ENCODE assay signal across 8 cellular contexts in the genomic region with DNA sequence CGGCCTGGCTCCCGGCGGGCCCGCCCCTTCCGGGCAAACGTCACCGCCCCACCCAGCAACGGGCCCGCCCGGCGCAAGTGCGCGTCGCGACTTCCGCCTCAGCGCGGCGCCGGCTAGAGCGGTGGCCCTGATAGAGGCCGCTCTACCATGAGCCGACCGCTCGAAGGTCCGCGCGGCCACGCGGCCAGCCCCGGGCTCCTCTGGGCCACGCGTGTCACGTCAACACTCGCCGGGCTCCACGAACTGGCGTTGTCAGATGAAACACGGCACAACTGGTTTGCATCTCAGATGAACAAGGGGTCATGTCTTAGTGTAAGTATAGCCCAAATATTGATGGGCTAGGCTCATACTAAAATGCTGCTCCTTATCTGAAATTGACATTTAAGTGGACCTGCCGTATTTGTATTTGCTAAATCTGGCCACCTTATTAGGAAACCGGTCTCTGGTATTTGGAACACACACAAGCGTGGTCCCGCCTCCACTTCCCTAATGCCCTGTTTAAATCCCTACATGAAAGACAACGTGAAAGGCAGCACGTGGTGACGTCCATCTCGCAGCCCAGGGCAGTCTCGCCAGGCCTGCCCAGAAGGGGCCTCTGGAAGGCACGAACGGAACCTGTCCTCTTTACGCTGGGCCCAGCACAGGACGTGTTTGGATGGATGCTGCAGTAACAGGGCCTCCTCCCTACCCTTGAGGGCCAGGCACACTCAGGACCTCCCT. TPM values are rescaled to one million over a fixed set of nuclear protein-coding genes. Genes with fewer than 3 reads are reported as not detected.
DNase-seq lines count a peak whose midpoint lies in the region; ATAC-seq, FAIRE-seq and TF ChIP-seq lines count a peak whose summit lies in the region.

Gene ZNF598, minus strand, starts transcription at position 31 of the 720 bp plus-strand sequence.

- peak; percentile 94 for TF ChIP-seq POLR2A in endothelial cell of umbilical vein (IDR thresholded peaks at IDR 0.05; ENCODE audit: low read depth, low read length)

- ATAC-seq in HG03520 (IDR thresholded peaks at IDR 0.05; ENCODE audit: unreplicated experiment), result peak; percentile 70

- peak within 1 kb of the TSS; percentile 92 for H3K4me2 ChIP-seq in endothelial cell of umbilical vein (ENCODE audit: insufficient read depth, low read length)

- H3K4me3 ChIP-seq in BE2C (ENCODE audit: low read depth, low read length), result peak within 1 kb of the TSS; percentile 91
- H3K4me3 ChIP-seq in endothelial cell of umbilical vein (replicated peaks in 1 of 3; ENCODE audit: insufficient read depth in 1 of 3, low read depth in 1 of 3, low read length in 3 of 3), result peak within 1 kb of the TSS; percentile 72 to 85 (median 76)

- H3K36me3 ChIP-seq in BE2C, result peaks cover 11% of the 10 kb centered on the region
- H3K36me3 ChIP-seq in endothelial cell of umbilical vein (ENCODE audit: control insufficient read depth in 2 of 2, extremely low read depth in 1 of 2, insufficient read depth in 2 of 2, low read length in 2 of 2), result no peaks in the 10 kb centered on the region

- no peaks in the 10 kb centered on the region for H4K20me1 ChIP-seq in endothelial cell of umbilical vein (replicated peaks; ENCODE audit: control insufficient read depth, extremely low read depth, insufficient read depth, low read length)

- POLR2A ChIA-PET in endothelial cell of umbilical vein (lab: Charles Lee), result no interaction called here

- H3K4me1 ChIP-seq in BE2C (peaks cover 19% of the 10 kb centered on the region), endothelial cell of umbilical vein (ENCODE audit: control insufficient read depth, extremely low read depth, insufficient read depth, low read length) (peaks cover 41% of the 10 kb centered on the region)

- dilution Hi-C loops in endothelial cell of umbilical vein (cut with MboI; ENCODE audit: extremely low pct_ligation_motif_present, low sequenced_read_pairs), result no loop called here

- TF ChIP-seq CTCF in BE2C (IDR thresholded peaks at IDR 0.05; ENCODE audit: low read depth, low read length) (no peak), endothelial cell of umbilical vein (IDR thresholded peaks at IDR 0.05; ENCODE audit: extremely low read depth in 1 of 2, insufficient read depth in 1 of 2, low read depth in 1 of 2, low read length in 2 of 2) (no peak)

- DNase-seq in BE2C (peak; percentile 91), GM19239 (ENCODE audit: insufficient read length, low spot score) (peak; percentile 96), NOMO-1 treated with DMSO at 0.1 percent for 48 hours (lab: John Stamatoyannopoulos, UW; ENCODE audit: unreplicated experiment) (peak; percentile 77), endothelial cell of umbilical vein (ENCODE audit: low read depth, low spot score) (peak; percentile 72), middle frontal gyrus (ENCODE audit: extremely low spot score, low spot score) (peak; percentile 86)
- DNase-seq in activated CD8-positive, alpha-beta memory T cell treated with anti-CD3 and anti-CD28 coated beads, Interleukin-2, amount 50 U/mL, for 48 hours, result peak; percentile 90
- DNase-seq in stimulated activated CD8-positive, alpha-beta memory T cell treated with anti-CD3 and anti-CD28 coated beads, Interleukin-15, amount 100 ng/mL, for 48 hours (ENCODE audit: low read depth in 2 of 2), result peak; percentile 68 to 73

- H3K9me1 ChIP-seq in endothelial cell of umbilical vein (replicated peaks; ENCODE audit: control insufficient read depth, extremely low read depth, insufficient read depth, low read length), result no peaks in the 10 kb centered on the region

- no peaks in the 10 kb centered on the region for H3K9me3 ChIP-seq in BE2C
- no peaks in the 10 kb centered on the region for H3K9me3 ChIP-seq in endothelial cell of umbilical vein (replicated peaks; ENCODE audit: control insufficient read depth, insufficient read depth, low read length)

- peak within 1 kb of the TSS; percentile 45 for H2AFZ ChIP-seq in endothelial cell of umbilical vein (ENCODE audit: low read depth, low read length)

- peak within 1 kb of the TSS; percentile 86 for H3K27ac ChIP-seq in endothelial cell of umbilical vein (ENCODE audit: insufficient read depth, low read depth, low read length)

- FAIRE-seq in GM19239 (lab: Jason Lieb, UNC), result peak; percentile 82
- FAIRE-seq in endothelial cell of umbilical vein (lab: Jason Lieb, UNC), result peak; percentile 92

- BruUV-seq in endothelial cell of umbilical vein (replicated peaks; lab: Mats Ljungman, UMichigan), result TSS peak; percentile 95

- peaks cover 48% of the 10 kb centered on the region for H3K79me2 ChIP-seq in endothelial cell of umbilical vein (ENCODE audit: control insufficient read depth, insufficient read depth, low read length)

- CTCF ChIA-PET in endothelial cell of umbilical vein (lab: Charles Lee), result interaction anchor here (2.7 kb wide), 1 partner anchor 131 kb away, joined by 28 read pairs; no protein-coding TSS in a partner anchor

- H3K27me3 ChIP-seq in BE2C (no peaks in the 10 kb centered on the region), endothelial cell of umbilical vein (ENCODE audit: control insufficient read depth in 2 of 2, insufficient read depth in 2 of 2, low read length in 2 of 2) (no peaks in the 10 kb centered on the region)

- H3K9ac ChIP-seq in endothelial cell of umbilical vein (replicated peaks; ENCODE audit: extremely low read depth, insufficient read depth, low read length), result peak within 1 kb of the TSS; percentile 93

- intact Hi-C loops in endothelial cell of umbilical vein (cut with micrococcal nuclease), result loop anchor here (2.0 kb wide), 1 partner anchor 45 kb away; the partner anchor contains the start of gene RPS2

TF ChIP-seq in endothelial cell of umbilical vein, 7 proteins besides CTCF, POLR2A, EP300 and RAD21:
- peak; percentile 96 for TF ChIP-seq POLR2AphosphoS5 (IDR thresholded peaks at IDR 0.05; ENCODE audit: insufficient read depth, low read depth, low read length)
- peak; percentile 86 for TF ChIP-seq MYC (IDR thresholded peaks at IDR 0.05; ENCODE audit: low read depth, low read length)
- no peak for TF ChIP-seq JUN (IDR thresholded peaks at IDR 0.05; ENCODE audit: borderline replicate concordance, insufficient read depth, insufficient read length, low read depth)
- TF ChIP-seq EZH2 (IDR thresholded peaks at IDR 0.05; ENCODE audit: borderline replicate concordance, low read depth, low read length, severe bottlenecking), result no peak
- no peak for TF ChIP-seq FOS (IDR thresholded peaks at IDR 0.05; ENCODE audit: borderline replicate concordance, insufficient read depth, low read length)
- no peak for TF ChIP-seq GATA2 (IDR thresholded peaks at IDR 0.05; ENCODE audit: insufficient read depth, insufficient read length, low read depth, low read length)
- TF ChIP-seq, protein P1, sequence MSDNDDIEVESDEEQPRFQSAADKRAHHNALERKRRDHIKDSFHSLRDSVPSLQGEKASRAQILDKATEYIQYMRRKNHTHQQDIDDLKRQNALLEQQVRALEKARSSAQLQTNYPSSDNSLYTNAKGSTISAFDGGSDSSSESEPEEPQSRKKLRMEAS (IDR thresholded peaks at IDR 0.05; ENCODE audit: insufficient read depth, insufficient read length), result peak; percentile 89

RNA-seq across cellular contexts. Expression of gene ZNF598, which starts in this region (rescaled TPM):
- polyA plus RNA-seq in BE2C (2012; ENCODE audit: insufficient read depth, insufficient read length, low read depth), result 245 TPM
- 60.5 and 67.0 TPM in 2 replicates for total RNA-seq in endothelial cell of umbilical vein
- 43.3 TPM in 2 replicates for polyA plus RNA-seq in endothelial cell of umbilical vein
- polyA plus RNA-seq in endothelial cell of umbilical vein (2011; cell fraction: cytosol; rRNA removed), result 32.2 and 43.0 TPM in 2 replicates
- polyA plus RNA-seq in endothelial cell of umbilical vein (2011; cell fraction: nucleus; rRNA removed), result 96.3 and 100.0 TPM in 2 replicates
- polyA plus RNA-seq in endothelial cell of umbilical vein (2012), result 25.3 and 32.2 TPM in 2 replicates
- polyA minus RNA-seq in endothelial cell of umbilical vein, result 14.8 and 20.7 TPM in 2 replicates
- 70.3 TPM for polyA minus RNA-seq in endothelial cell of umbilical vein (2011; cell fraction: cytosol; rRNA and poly(A)+ RNA removed)
- 13.4 and 28.0 TPM in 2 replicates for polyA minus RNA-seq in endothelial cell of umbilical vein (2011; cell fraction: nucleus; rRNA and poly(A)+ RNA removed)

Comparison
In these comparisons a context has a peak if more than half of its experiments do, and no peak if none do; other contexts are left out.
1. Peak in every context shown above with its lines: DNase-seq, ATAC-seq, H3K4me3 ChIP-seq and H3K27ac ChIP-seq.